ENCODE assay signal across 19 cellular contexts in genomic region chr2:29259221-29259620, GRCh38.
DNase-seq lines count a peak whose midpoint lies in the region; ATAC-seq and TF ChIP-seq lines count a peak whose summit lies in the region.
"Had no signal": no experiment of that assay in that cellular context is flagged by ENCODE, and none has a peak within 500 bp of the region (broad histone marks: within the 10 kb centered on the region; RNA-seq: fewer than 3 reads in every experiment).

No MANE protein-coding gene starts in this region.

- H3K79me2 ChIP-seq in GM23248 (ENCODE audit: insufficient read depth), result no peaks in the 10 kb centered on the region

- H3K27ac ChIP-seq in GM23248, result no peak overlapping the region

- H3K9me3 ChIP-seq in GM23248 (ENCODE audit: low read depth), result no peaks in the 10 kb centered on the region
- H3K9me3 ChIP-seq in adipocyte (ENCODE audit: control insufficient read depth, low read length), result no peaks in the 10 kb centered on the region
- no peaks in the 10 kb centered on the region for H3K9me3 ChIP-seq in skeletal muscle satellite cell (replicated peaks; ENCODE audit: low read length)
- H3K9me3 ChIP-seq: BE2C had no signal

- ATAC-seq in HG03108 (IDR thresholded peaks at IDR 0.05; ENCODE audit: unreplicated experiment), result no peak
- ATAC-seq: GM12878 had no signal

- H3K4me1 ChIP-seq in GM23248 (ENCODE audit: insufficient read depth) (peaks cover 13% of the 10 kb centered on the region), adipocyte (ENCODE audit: control insufficient read depth, insufficient read depth, low read length) (peaks cover 12% of the 10 kb centered on the region), skeletal muscle satellite cell (ENCODE audit: control insufficient read depth, insufficient read depth, low read length) (peaks cover 26% of the 10 kb centered on the region)

- H3K4me2 ChIP-seq in GM23248 (ENCODE audit: unreplicated experiment) (peak overlapping the region; percentile 62), skeletal muscle satellite cell (ENCODE audit: low read length) (peak overlapping the region; percentile 63)

- H3F3A ChIP-seq in GM23248 (ENCODE audit: insufficient read depth), result peaks cover 16% of the 10 kb centered on the region; the same call in 1 of the 2 replicates

- no peaks in the 10 kb centered on the region for H3K36me3 ChIP-seq in GM23248 (ENCODE audit: low read depth)
- no peaks in the 10 kb centered on the region for H3K36me3 ChIP-seq in adipocyte (ENCODE audit: control insufficient read depth, insufficient read depth, low read length, severe bottlenecking)
- H3K36me3 ChIP-seq in skeletal muscle satellite cell (ENCODE audit: insufficient read depth, low read length), result no peaks in the 10 kb centered on the region
- H3K36me3 ChIP-seq: BE2C had no signal

- no peak overlapping the region for H2AFZ ChIP-seq in GM23248

- H3K27me3 ChIP-seq in GM23248 (replicated peaks; ENCODE audit: insufficient read depth) (no peaks in the 10 kb centered on the region; the same call in 1 of the 2 replicates), adipocyte (replicated peaks; ENCODE audit: control insufficient read depth, insufficient read depth, low read length) (peaks cover 8% of the 10 kb centered on the region), skeletal muscle satellite cell (ENCODE audit: control insufficient read depth, insufficient read depth, low read length) (no peaks in the 10 kb centered on the region)
- H3K27me3 ChIP-seq: BE2C had no signal

- no peak overlapping the region for H3K4me3 ChIP-seq in GM23248
- no peak overlapping the region for H3K4me3 ChIP-seq in adipocyte (ENCODE audit: low read length)
- H3K4me3 ChIP-seq in fibroblast of mammary gland (ENCODE audit: control insufficient read depth, low read depth, low read length), result no peak overlapping the region
- H3K4me3 ChIP-seq in skeletal muscle satellite cell (ENCODE audit: low read length), result no peak overlapping the region
- H3K4me3 ChIP-seq: GM12878 had no signal

- WGBS in GM23248 (ENCODE audit: low coverage in 1 of 2, low lambda C conversion rate in 2 of 2, missing lambda C conversion rate in 2 of 2), 2 experiments, result 15 to 18% methylated on average over 4 of the region's 4 CpGs

- no peaks in the 10 kb centered on the region for H3K9me2 ChIP-seq in GM23248 (ENCODE audit: insufficient read depth)

- no peaks in the 10 kb centered on the region for H4K20me1 ChIP-seq in GM23248 (ENCODE audit: insufficient read depth)

- TF ChIP-seq CTCF in fibroblast of mammary gland (conservative IDR thresholded peaks at IDR 0.05; ENCODE audit: control insufficient read depth, insufficient read depth, low read depth, low read length), result no peak

- H3K9ac ChIP-seq in GM23248 (no peak overlapping the region), adipocyte (ENCODE audit: low read length) (no peak overlapping the region), skeletal muscle satellite cell (ENCODE audit: low read depth, low read length) (peak overlapping the region; percentile 65)

- in situ Hi-C loops in GM23248 (cut with MboI), result no loop called here

- DNase-seq in GM23248, result peak; percentile 70
- peak; percentile 41 for DNase-seq in adipocyte (ENCODE audit: low read depth)
- DNase-seq in fibroblast of mammary gland (ENCODE audit: low read depth), result peak; percentile 54
- no peak for DNase-seq in glomerular visceral epithelial cell (ENCODE audit: extremely low spot score)
- no peak for DNase-seq in UCSD-AML1 (lab: John Stamatoyannopoulos, UW; ENCODE audit: unreplicated experiment)
- DNase-seq: BE2C; Calu3; CD4-positive, alpha-beta T cell; DMS53; MV-4-11; NCI-H1417; NCI-H187 treated with DMSO at 0.1 percent for 48 hours; NCI-H526 treated with DMSO at 0.1 percent for 48 hours; OCI-M1; RPMI8226; SIG-M5 had no signal

Comparison
In these comparisons a context has a peak if more than half of its experiments do, and no peak if none do; other contexts are left out.
1. DNase-seq: peak in GM23248 (single experiment), adipocyte (single experiment) and fibroblast of mammary gland (single experiment); none in glomerular visceral epithelial cell (single experiment) and UCSD-AML1 (single experiment).